Comparison of ENCODE assay signal across 9 cellular contexts in genomic region chr19:51539821-51540366, GRCh38. TPM values are rescaled to one million over a fixed set of nuclear protein-coding genes. Genes with fewer than 3 reads are reported as not detected.
"Had no signal": no experiment of that assay in that cellular context is flagged by ENCODE, and none has a peak within 500 bp of the region (broad histone marks: within the 10 kb centered on the region; RNA-seq: fewer than 3 reads in every experiment).

No MANE protein-coding gene starts in this region.

- H3K4me3 ChIP-seq: GM12878 had no signal

- ATAC-seq: GM12878 had no signal

- FAIRE-seq: G401.6, GM12878, GM12891, GM12892, GM18507, GM19239 had no signal

- DNase-seq: GDM1, GF-D8 had no signal

RNA-seq across cellular contexts. Expression of gene SIGLEC6, which starts 8.4 kb away (rescaled TPM):
- total RNA-seq: G401 had no signal

RNA-seq across cellular contexts. Expression of gene SIGLEC12, which starts 38.3 kb away (rescaled TPM):
- total RNA-seq: G401 had no signal
